1 cellular context compared by ENCODE assay signal in the genomic region with DNA sequence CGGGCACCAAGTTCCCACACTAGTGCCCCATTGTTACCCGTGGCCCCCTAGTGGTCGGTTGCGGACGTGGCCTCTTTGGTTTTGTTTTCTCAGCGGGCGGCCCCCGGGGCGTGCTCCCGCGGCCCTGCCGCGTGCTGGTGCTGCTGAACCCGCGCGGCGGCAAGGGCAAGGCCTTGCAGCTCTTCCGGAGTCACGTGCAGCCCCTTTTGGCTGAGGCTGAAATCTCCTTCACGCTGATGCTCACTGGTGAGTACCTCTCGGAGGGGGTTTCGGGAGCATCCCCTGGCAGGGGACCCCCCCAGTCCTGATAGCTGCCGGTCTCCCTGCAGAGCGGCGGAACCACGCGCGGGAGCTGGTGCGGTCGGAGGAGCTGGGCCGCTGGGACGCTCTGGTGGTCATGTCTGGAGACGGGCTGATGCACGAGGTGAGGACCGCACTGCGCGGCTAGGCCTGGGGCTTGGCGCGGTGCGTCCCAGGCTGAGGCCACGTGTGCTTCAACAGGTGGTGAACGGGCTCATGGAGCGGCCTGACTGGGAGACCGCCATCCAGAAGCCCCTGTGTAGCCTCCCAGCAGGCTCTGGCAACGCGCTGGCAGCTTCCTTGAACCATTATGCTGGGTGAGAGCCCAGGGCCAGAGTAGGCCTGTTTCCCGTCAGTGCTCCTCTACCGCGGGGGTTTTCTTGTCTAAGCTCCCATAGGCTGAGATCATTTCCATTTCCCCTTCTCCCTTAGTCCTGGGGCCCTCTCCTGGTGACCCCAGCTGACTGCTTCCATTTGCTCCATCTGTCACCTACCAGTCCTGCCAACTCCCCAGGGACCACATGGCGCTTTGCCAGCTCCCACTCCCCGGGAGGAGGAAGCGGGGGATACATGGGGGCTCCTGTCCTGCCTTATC.
TF ChIP-seq lines count a peak whose summit lies in the region.

No MANE protein-coding gene starts in this region.

TF ChIP-seq in H1, 55 proteins besides CTCF, POLR2A, EP300 and RAD21 (continued from another document):
- TF ChIP-seq RNF2 (IDR thresholded peaks at IDR 0.05; ENCODE audit: borderline replicate concordance, low read depth, low read length, missing control alignments, poor library complexity, severe bottlenecking) (peak; percentile 63), ASH2L (IDR thresholded peaks at IDR 0.05; ENCODE audit: low read length) (no peak)
